ENCODE assay signal across 9 cellular contexts in the genomic region with DNA sequence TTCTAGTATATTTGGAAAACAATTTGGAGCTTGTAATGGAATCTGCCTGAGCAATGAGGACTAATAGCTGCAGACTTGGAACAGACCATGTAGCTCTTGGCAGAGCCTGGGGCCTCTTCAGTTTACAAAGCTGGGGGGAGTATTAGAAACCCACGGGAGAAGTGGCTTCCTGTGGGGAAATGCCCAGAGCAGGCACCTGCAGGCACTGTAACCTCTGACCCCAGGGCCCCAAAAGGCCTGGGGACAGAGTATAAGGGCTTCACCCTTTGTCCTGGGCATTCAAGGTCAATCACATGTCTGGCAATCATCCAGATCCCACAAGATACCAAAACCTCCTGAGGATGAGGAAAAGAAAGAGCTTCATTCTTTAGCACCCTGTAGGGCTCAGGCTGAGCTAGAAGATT.
DNase-seq lines count a peak whose midpoint lies in the region; ATAC-seq and TF ChIP-seq lines count a peak whose summit lies in the region.
"Had no signal": no experiment of that assay in that cellular context is flagged by ENCODE, and none has a peak within 500 bp of the region (broad histone marks: within the 10 kb centered on the region; RNA-seq: fewer than 3 reads in every experiment).

No MANE protein-coding gene starts in this region.

- H3K36me3 ChIP-seq in tibial artery = peaks cover 0 to 5% (median 0%) of the 10 kb centered on the region in 3 donors

- intact Hi-C loops in tibial artery (cut with DNase I; ENCODE audit: low total_unique reads) = loop anchor here (5.0 to 10.0 kb wide), 2 partner anchors 133 to 735 kb away; no protein-coding TSS in a partner anchor

- H3K4me1 ChIP-seq in tibial artery = peaks cover 7 to 69% (median 62%) of the 10 kb centered on the region in 4 donors

- no peak for ATAC-seq in HG03135 (IDR thresholded peaks at IDR 0.05; ENCODE audit: unreplicated experiment)
- ATAC-seq in GM19328 (IDR thresholded peaks at IDR 0.05; ENCODE audit: unreplicated experiment) = no peak
- ATAC-seq: effector memory CD8-positive, alpha-beta T cell; T-helper 17 cell had no signal

- no peaks in the 10 kb centered on the region for H3K9me3 ChIP-seq in tibial artery

- H3K27ac ChIP-seq in tibial artery = peak overlapping the region; percentile 81 to 89

- peak overlapping the region in 1 of 2 donors; percentile 26 for H3K4me3 ChIP-seq in tibial artery

- no peaks in the 10 kb centered on the region for H3K27me3 ChIP-seq in tibial artery

- DNase-seq in MV-4-11 (lab: John Stamatoyannopoulos, UW) (peak; percentile 39), dedifferentiated amniotic fluid mesenchymal stem cell (ENCODE audit: extremely low spot score) (peak; percentile 70), medulla oblongata (ENCODE audit: extremely low spot score) (peak; percentile 70), tibial artery (peak; percentile 87 to 92), NCI-H526 treated with DMSO at 0.1 percent for 48 hours (lab: John Stamatoyannopoulos, UW) (no peak)
- DNase-seq: effector memory CD8-positive, alpha-beta T cell; T-helper 17 cell had no signal

- no peak for TF ChIP-seq CTCF in tibial artery (IDR thresholded peaks at IDR 0.05)
